ENCODE assay signal across 2 cellular contexts in the genomic region with DNA sequence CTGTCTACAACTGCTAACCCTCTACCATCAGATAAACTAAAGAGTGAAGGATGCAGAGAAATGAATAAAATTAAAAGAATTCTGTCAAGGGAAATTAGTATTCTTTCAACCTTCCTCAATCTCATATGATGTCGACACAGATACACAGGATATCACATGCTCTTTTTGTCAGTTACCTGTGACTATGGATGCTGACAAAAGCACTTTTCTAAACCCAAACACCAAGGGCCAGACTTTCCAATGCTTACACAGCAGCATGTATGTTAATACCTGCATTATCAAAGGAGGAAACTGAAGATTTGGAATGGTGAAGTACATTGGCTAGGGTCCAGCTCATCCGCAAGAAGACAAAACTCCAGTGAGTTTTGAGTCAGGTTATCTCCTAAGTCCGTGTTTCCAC.
A peak's percentile ranks its signal among the peaks of the same experiment; 100 is the strongest.
TF ChIP-seq lines count a peak whose summit lies in the region.

No MANE protein-coding gene starts in this region.

TF ChIP-seq in HepG2, 621 proteins besides CTCF, POLR2A, EP300 and RAD21 (continued from another document):
- TF ChIP-seq, protein P1, sequence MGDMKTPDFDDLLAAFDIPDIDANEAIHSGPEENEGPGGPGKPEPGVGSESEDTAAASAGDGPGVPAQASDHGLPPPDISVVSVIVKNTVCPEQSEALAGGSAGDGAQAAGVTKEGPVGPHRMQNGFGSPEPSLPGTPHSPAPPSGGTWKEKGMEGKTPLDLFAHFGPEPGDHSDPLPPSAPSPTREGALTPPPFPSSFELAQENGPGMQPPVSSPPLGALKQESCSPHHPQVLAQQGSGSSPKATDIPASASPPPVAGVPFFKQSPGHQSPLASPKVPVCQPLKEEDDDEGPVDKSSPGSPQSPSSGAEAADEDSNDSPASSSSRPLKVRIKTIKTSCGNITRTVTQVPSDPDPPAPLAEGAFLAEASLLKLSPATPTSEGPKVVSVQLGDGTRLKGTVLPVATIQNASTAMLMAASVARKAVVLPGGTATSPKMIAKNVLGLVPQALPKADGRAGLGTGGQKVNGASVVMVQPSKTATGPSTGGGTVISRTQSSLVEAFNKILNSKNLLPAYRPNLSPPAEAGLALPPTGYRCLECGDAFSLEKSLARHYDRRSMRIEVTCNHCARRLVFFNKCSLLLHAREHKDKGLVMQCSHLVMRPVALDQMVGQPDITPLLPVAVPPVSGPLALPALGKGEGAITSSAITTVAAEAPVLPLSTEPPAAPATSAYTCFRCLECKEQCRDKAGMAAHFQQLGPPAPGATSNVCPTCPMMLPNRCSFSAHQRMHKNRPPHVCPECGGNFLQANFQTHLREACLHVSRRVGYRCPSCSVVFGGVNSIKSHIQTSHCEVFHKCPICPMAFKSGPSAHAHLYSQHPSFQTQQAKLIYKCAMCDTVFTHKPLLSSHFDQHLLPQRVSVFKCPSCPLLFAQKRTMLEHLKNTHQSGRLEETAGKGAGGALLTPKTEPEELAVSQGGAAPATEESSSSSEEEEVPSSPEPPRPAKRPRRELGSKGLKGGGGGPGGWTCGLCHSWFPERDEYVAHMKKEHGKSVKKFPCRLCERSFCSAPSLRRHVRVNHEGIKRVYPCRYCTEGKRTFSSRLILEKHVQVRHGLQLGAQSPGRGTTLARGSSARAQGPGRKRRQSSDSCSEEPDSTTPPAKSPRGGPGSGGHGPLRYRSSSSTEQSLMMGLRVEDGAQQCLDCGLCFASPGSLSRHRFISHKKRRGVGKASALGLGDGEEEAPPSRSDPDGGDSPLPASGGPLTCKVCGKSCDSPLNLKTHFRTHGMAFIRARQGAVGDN (CRISPR knock-in tag; IDR thresholded peaks at IDR 0.05), result no peak
- TF ChIP-seq MAFF (IDR thresholded peaks at IDR 0.05; ENCODE audit: low read depth, low read length), result peak; percentile 87

TF ChIP-seq in K562, 482 proteins besides CTCF, POLR2A, EP300 and RAD21 (continued from another document):
- TF ChIP-seq, protein P2, sequence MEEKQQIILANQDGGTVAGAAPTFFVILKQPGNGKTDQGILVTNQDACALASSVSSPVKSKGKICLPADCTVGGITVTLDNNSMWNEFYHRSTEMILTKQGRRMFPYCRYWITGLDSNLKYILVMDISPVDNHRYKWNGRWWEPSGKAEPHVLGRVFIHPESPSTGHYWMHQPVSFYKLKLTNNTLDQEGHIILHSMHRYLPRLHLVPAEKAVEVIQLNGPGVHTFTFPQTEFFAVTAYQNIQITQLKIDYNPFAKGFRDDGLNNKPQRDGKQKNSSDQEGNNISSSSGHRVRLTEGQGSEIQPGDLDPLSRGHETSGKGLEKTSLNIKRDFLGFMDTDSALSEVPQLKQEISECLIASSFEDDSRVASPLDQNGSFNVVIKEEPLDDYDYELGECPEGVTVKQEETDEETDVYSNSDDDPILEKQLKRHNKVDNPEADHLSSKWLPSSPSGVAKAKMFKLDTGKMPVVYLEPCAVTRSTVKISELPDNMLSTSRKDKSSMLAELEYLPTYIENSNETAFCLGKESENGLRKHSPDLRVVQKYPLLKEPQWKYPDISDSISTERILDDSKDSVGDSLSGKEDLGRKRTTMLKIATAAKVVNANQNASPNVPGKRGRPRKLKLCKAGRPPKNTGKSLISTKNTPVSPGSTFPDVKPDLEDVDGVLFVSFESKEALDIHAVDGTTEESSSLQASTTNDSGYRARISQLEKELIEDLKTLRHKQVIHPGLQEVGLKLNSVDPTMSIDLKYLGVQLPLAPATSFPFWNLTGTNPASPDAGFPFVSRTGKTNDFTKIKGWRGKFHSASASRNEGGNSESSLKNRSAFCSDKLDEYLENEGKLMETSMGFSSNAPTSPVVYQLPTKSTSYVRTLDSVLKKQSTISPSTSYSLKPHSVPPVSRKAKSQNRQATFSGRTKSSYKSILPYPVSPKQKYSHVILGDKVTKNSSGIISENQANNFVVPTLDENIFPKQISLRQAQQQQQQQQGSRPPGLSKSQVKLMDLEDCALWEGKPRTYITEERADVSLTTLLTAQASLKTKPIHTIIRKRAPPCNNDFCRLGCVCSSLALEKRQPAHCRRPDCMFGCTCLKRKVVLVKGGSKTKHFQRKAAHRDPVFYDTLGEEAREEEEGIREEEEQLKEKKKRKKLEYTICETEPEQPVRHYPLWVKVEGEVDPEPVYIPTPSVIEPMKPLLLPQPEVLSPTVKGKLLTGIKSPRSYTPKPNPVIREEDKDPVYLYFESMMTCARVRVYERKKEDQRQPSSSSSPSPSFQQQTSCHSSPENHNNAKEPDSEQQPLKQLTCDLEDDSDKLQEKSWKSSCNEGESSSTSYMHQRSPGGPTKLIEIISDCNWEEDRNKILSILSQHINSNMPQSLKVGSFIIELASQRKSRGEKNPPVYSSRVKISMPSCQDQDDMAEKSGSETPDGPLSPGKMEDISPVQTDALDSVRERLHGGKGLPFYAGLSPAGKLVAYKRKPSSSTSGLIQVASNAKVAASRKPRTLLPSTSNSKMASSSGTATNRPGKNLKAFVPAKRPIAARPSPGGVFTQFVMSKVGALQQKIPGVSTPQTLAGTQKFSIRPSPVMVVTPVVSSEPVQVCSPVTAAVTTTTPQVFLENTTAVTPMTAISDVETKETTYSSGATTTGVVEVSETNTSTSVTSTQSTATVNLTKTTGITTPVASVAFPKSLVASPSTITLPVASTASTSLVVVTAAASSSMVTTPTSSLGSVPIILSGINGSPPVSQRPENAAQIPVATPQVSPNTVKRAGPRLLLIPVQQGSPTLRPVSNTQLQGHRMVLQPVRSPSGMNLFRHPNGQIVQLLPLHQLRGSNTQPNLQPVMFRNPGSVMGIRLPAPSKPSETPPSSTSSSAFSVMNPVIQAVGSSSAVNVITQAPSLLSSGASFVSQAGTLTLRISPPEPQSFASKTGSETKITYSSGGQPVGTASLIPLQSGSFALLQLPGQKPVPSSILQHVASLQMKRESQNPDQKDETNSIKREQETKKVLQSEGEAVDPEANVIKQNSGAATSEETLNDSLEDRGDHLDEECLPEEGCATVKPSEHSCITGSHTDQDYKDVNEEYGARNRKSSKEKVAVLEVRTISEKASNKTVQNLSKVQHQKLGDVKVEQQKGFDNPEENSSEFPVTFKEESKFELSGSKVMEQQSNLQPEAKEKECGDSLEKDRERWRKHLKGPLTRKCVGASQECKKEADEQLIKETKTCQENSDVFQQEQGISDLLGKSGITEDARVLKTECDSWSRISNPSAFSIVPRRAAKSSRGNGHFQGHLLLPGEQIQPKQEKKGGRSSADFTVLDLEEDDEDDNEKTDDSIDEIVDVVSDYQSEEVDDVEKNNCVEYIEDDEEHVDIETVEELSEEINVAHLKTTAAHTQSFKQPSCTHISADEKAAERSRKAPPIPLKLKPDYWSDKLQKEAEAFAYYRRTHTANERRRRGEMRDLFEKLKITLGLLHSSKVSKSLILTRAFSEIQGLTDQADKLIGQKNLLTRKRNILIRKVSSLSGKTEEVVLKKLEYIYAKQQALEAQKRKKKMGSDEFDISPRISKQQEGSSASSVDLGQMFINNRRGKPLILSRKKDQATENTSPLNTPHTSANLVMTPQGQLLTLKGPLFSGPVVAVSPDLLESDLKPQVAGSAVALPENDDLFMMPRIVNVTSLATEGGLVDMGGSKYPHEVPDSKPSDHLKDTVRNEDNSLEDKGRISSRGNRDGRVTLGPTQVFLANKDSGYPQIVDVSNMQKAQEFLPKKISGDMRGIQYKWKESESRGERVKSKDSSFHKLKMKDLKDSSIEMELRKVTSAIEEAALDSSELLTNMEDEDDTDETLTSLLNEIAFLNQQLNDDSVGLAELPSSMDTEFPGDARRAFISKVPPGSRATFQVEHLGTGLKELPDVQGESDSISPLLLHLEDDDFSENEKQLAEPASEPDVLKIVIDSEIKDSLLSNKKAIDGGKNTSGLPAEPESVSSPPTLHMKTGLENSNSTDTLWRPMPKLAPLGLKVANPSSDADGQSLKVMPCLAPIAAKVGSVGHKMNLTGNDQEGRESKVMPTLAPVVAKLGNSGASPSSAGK (IDR thresholded peaks at IDR 0.05), result 0 out of 2 replicates have a peak, but pooled peaks have one; percentile 11
- TF ChIP-seq ZKSCAN3 (CRISPR knock-in tag; IDR thresholded peaks at IDR 0.05) (no peak), ZKSCAN8 (CRISPR knock-in tag; IDR thresholded peaks at IDR 0.05) (0 out of 2 replicates have a peak, but pooled peaks have one; percentile 14), C11orf30 (IDR thresholded peaks at IDR 0.05; ENCODE audit: low read depth) (peak; percentile 34; the same call in 1 of the 2 replicates)
- TF ChIP-seq, protein P3, sequence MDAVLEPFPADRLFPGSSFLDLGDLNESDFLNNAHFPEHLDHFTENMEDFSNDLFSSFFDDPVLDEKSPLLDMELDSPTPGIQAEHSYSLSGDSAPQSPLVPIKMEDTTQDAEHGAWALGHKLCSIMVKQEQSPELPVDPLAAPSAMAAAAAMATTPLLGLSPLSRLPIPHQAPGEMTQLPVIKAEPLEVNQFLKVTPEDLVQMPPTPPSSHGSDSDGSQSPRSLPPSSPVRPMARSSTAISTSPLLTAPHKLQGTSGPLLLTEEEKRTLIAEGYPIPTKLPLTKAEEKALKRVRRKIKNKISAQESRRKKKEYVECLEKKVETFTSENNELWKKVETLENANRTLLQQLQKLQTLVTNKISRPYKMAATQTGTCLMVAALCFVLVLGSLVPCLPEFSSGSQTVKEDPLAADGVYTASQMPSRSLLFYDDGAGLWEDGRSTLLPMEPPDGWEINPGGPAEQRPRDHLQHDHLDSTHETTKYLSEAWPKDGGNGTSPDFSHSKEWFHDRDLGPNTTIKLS (IDR thresholded peaks at IDR 0.05; ENCODE audit: borderline replicate concordance, low read depth), result no peak
